ENCODE assay signal across 6 cellular contexts in the genomic region with DNA sequence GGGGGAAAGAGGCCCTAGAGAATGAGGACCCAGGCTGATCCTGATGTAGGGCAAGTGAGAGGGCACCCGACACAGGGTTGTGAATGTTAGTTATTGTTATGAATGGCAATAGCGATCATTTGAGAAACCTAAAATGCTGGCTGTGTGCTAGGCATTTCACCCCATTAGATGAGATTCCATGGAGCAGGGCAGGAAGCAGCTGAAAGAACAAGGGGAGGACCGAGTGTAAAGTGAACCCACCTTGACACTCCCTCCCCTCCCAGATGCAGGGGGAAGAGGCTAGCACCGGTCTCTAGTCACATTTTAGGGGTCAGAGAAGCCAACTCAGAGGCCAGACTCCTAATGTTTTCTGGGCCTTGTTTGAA. TPM values are rescaled to one million over a fixed set of nuclear protein-coding genes. Genes with fewer than 3 reads are reported as not detected.
DNase-seq lines count a peak whose midpoint lies in the region; ATAC-seq and TF ChIP-seq lines count a peak whose summit lies in the region.

No MANE protein-coding gene starts in this region.

- no peak overlapping the region for H2AFZ ChIP-seq in Loucy (ENCODE audit: low read length)

- H3K27me3 ChIP-seq in Loucy (ENCODE audit: insufficient read depth, low read length, poor library complexity, severe bottlenecking) (no peaks in the 10 kb centered on the region), sigmoid colon (no peaks in the 10 kb centered on the region), MG63 (no peaks in the 10 kb centered on the region)

- H4K20me1 ChIP-seq in Loucy (ENCODE audit: insufficient read depth, low read length, poor library complexity, severe bottlenecking), result no peaks in the 10 kb centered on the region

- ATAC-seq in HG03095 (IDR thresholded peaks at IDR 0.05; ENCODE audit: unreplicated experiment), result no peak

- TF ChIP-seq POLR2A in sigmoid colon (IDR thresholded peaks at IDR 0.05), result no peak

- H3K36me3 ChIP-seq in Loucy (ENCODE audit: insufficient read depth, low read length) (no peaks in the 10 kb centered on the region; the same call in 1 of the 2 replicates), sigmoid colon (no peaks in the 10 kb centered on the region), MG63 (no peaks in the 10 kb centered on the region; the same call in 1 of the 2 replicates)

- DNase-seq in choroid plexus epithelial cell (ENCODE audit: low read depth) (no peak), sigmoid colon (no peak), MG63 (no peak)
- DNase-seq in stimulated activated CD4-positive, alpha-beta T cell treated with anti-CD3 and anti-CD28 coated beads, Interleukin-2, amount 100 ng/mL, for 48 hours, result no peak

- no peaks in the 10 kb centered on the region for H3K79me2 ChIP-seq in Loucy (ENCODE audit: insufficient read depth, low read length)

- no peaks in the 10 kb centered on the region for H3F3A ChIP-seq in Loucy (ENCODE audit: low read depth)

- no peaks in the 10 kb centered on the region for H3K9me2 ChIP-seq in Loucy (replicated peaks; ENCODE audit: low read depth, low read length)

- intact Hi-C loops in sigmoid colon (cut with DNase I), result loop anchor here (10.0 kb wide), 1 partner anchor 312 kb away; a partner anchor contains a TSS

- H3K9me3 ChIP-seq in Loucy (ENCODE audit: insufficient read depth, low read depth, low read length) (no peaks in the 10 kb centered on the region), sigmoid colon (no peaks in the 10 kb centered on the region), MG63 (no peaks in the 10 kb centered on the region)

- H3K4me2 ChIP-seq in Loucy (ENCODE audit: low read depth, low read length, poor library complexity, severe bottlenecking), result peak overlapping the region; percentile 76

- TF ChIP-seq EP300 in sigmoid colon (IDR thresholded peaks at IDR 0.05), result no peak

- H3K4me1 ChIP-seq in Loucy (ENCODE audit: insufficient read depth, low read length, poor library complexity, severe bottlenecking) (peaks cover 4% of the 10 kb centered on the region), sigmoid colon (peaks cover 0 to 51% (median 33%) of the 10 kb centered on the region in 4 donors)

- H3K9ac ChIP-seq in Loucy (ENCODE audit: low read depth, low read length, poor library complexity, severe bottlenecking), result no peak overlapping the region

- peak overlapping the region; percentile 68 for H3K4me3 ChIP-seq in Loucy (ENCODE audit: low read length, poor library complexity, severe bottlenecking)
- H3K4me3 ChIP-seq in choroid plexus epithelial cell (ENCODE audit: low read depth, low read length), result peak overlapping the region; percentile 69
- H3K4me3 ChIP-seq in sigmoid colon, result peak overlapping the region in 3 of 4 donors; percentile 55 to 76 (median 75)
- H3K4me3 ChIP-seq in MG63, result no peak overlapping the region

- TF ChIP-seq CTCF in Loucy (conservative IDR thresholded peaks at IDR 0.05; ENCODE audit: low read length), result no peak
- no peak for TF ChIP-seq CTCF in choroid plexus epithelial cell (conservative IDR thresholded peaks at IDR 0.05; ENCODE audit: low read depth, low read length)
- no peak for TF ChIP-seq CTCF in sigmoid colon (IDR thresholded peaks at IDR 0.05)

- peak overlapping the region; percentile 77 to 92 (median 86) for H3K27ac ChIP-seq in sigmoid colon

- 58 to 63% methylated on average over 4 of the region's 4 CpGs for WGBS in sigmoid colon, 2 donors

RNA-seq across cellular contexts. Expression of a gene that starts 0.6 kb away (rescaled TPM):
- total RNA-seq in sigmoid colon, result 10 to 100 TPM; 23.9 to 94.4 (median 35.1) TPM
- polyA plus RNA-seq in sigmoid colon, result 1 to 10 TPM in 2 of 3 donors, under 1 TPM in 1; 0.23 to 4.9 (median 3.0) TPM
- total RNA-seq in MG63 (2014; rRNA removed; shearing (Covaris generic); ENCODE audit: low replicate concordance), result 1.2 TPM in 1 of 2 replicates, not detected in the other

RNA-seq across cellular contexts. Expression of a gene that starts 30.3 kb away (rescaled TPM):
- total RNA-seq in sigmoid colon, result 10 to 100 TPM in 1 of 4 donors, 1 to 10 TPM in 3; 5.4 to 17.2 (median 6.2) TPM
- 1 to 10 TPM; 1.6 to 5.2 (median 3.0) TPM for polyA plus RNA-seq in sigmoid colon
- total RNA-seq in MG63 (2014; rRNA removed; shearing (Covaris generic); ENCODE audit: low replicate concordance), result 12.1 and 15.7 TPM in 2 replicates

RNA-seq across cellular contexts. Expression of a gene that starts 33.8 kb away (rescaled TPM):
- 10 to 100 TPM; 13.6 to 31.3 (median 16.8) TPM for total RNA-seq in sigmoid colon
- polyA plus RNA-seq in sigmoid colon, result 10 to 100 TPM; 16.9 to 28.5 (median 18.0) TPM
- total RNA-seq in MG63 (2014; rRNA removed; shearing (Covaris generic); ENCODE audit: low replicate concordance), result 17.1 and 36.4 TPM in 2 replicates

RNA-seq across cellular contexts. Expression of a gene that starts 54.8 kb away (rescaled TPM):
- 10 to 100 TPM; 28.8 to 41.8 (median 35.4) TPM for total RNA-seq in sigmoid colon
- polyA plus RNA-seq in sigmoid colon, result 10 to 100 TPM; 14.4 to 79.0 (median 20.3) TPM
- 28.6 and 48.8 TPM in 2 replicates for total RNA-seq in MG63 (2014; rRNA removed; shearing (Covaris generic); ENCODE audit: low replicate concordance)

RNA-seq across cellular contexts. Expression of a gene that starts 56.4 kb away (rescaled TPM):
- total RNA-seq in sigmoid colon, result 10 to 100 TPM in 1 of 4 donors, 1 to 10 TPM in 3; 4.1 to 10.8 (median 6.7) TPM
- polyA plus RNA-seq in sigmoid colon, result 10 to 100 TPM in 1 of 3 donors, 1 to 10 TPM in 2; 4.9 to 10.3 (median 5.4) TPM
- total RNA-seq in MG63 (2014; rRNA removed; shearing (Covaris generic); ENCODE audit: low replicate concordance), result 7.8 and 8.9 TPM in 2 replicates

Comparison
In these comparisons a context has a peak if more than half of its experiments do, and no peak if none do; other contexts are left out.
1. RNA of a gene that starts 0.6 kb away (total RNA-seq): 23.9 to 94.4 TPM in sigmoid colon; 1.2 TPM in MG63; every median in the first group is over 10 times any median in the second.